In the genomic region with DNA sequence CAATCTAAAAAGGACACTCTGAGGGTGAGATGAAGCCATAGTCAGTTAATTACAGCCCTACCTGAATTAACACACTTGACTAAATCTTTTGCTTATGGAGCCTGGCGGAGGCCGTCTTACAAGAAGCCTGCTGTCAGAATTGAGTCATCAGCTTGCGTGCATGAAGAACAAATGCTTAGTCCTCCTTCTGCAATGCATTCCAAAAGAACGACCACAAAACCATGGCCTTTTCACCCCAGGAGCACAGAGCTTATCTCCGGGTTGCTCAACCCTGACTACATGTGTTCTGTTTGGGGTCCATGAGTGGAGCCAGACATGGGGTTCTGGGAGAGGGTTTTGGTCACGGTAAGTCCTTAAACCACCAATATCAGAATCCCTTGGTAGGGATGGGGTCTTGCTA, we compare ENCODE assay signal across 9 cellular contexts.
DNase-seq lines count a peak whose midpoint lies in the region; TF ChIP-seq lines count a peak whose summit lies in the region.
"Had no signal": no experiment of that assay in that cellular context is flagged by ENCODE, and none has a peak within 500 bp of the region (broad histone marks: within the 10 kb centered on the region; RNA-seq: fewer than 3 reads in every experiment).

No MANE protein-coding gene starts in this region.

- H3K4me1 ChIP-seq in fibroblast of lung (ENCODE audit: control insufficient read depth, extremely low read depth, insufficient read depth, low read length) = peaks cover 7% of the 10 kb centered on the region

- H2AFZ ChIP-seq in fibroblast of lung (ENCODE audit: low read length) = no peak overlapping the region

- peak overlapping the region; percentile 13 for H3K4me2 ChIP-seq in fibroblast of lung (ENCODE audit: extremely low read depth, insufficient read depth, low read length)

- POLR2A ChIA-PET in BJ (lab: Charles Lee) (interaction anchor here (0.6 kb wide), 1 partner anchor 17 kb away, joined by 4 read pairs; no protein-coding TSS in a partner anchor), GM10248 (lab: Yijun Ruan, JAX) (interaction anchor here (1.6 kb wide), 1 partner anchor 20 kb away, joined by 3 read pairs; no protein-coding TSS in a partner anchor)

- H3K27me3 ChIP-seq in BJ (ENCODE audit: control insufficient read depth, insufficient read depth, low read length) (no peaks in the 10 kb centered on the region), fibroblast of lung (ENCODE audit: control insufficient read depth, insufficient read depth, low read length) (no peaks in the 10 kb centered on the region)

- H3K36me3 ChIP-seq in BJ (ENCODE audit: control insufficient read depth, insufficient read depth, low read length) (no peaks in the 10 kb centered on the region), fibroblast of lung (ENCODE audit: control insufficient read depth, insufficient read depth, low read length) (no peaks in the 10 kb centered on the region)

- CTCF ChIA-PET in BJ (lab: Yijun Ruan, JAX) = interaction anchor here (0.9 to 1.8 kb wide), 2 partner anchors 16 to 17 kb away, joined by 3 to 9 read pairs; no protein-coding TSS in a partner anchor
- CTCF ChIA-PET in GM10248 (lab: Yijun Ruan, JAX) = interaction anchor here (1.1 to 2.5 kb wide), 4 partner anchors 9 to 18 kb away, joined by 3 to 11 read pairs (median 4); no protein-coding TSS in a partner anchor

- H3K9me3 ChIP-seq in fibroblast of lung (ENCODE audit: control insufficient read depth, insufficient read depth, low read depth, low read length) = no peaks in the 10 kb centered on the region

- DNase-seq in BJ (ENCODE audit: low read depth) (peak; percentile 84), H4 (ENCODE audit: low spot score) (peak; percentile 98), MV-4-11 (lab: John Stamatoyannopoulos, UW) (peak; percentile 98), fibroblast of lung (ENCODE audit: low read depth in 2 of 2) (peak; percentile 93 to 100), GM20000 (ENCODE audit: low spot score) (no peak), GM19240 (ENCODE audit: insufficient read length, low spot score) (no peak), GM10248 (ENCODE audit: extremely low spot score) (no peak)
- DNase-seq in activated CD4-positive, alpha-beta T cell treated with anti-CD3 and anti-CD28 coated beads for 48 hours = no peak
- DNase-seq: KBM-7 had no signal

- no peaks in the 10 kb centered on the region for H4K20me1 ChIP-seq in fibroblast of lung (ENCODE audit: control insufficient read depth, extremely low read depth, insufficient read depth, low read length)

- no peak overlapping the region for H3K9ac ChIP-seq in fibroblast of lung (ENCODE audit: insufficient read depth, low read length)

- no peak for TF ChIP-seq CTCF in BJ (IDR thresholded peaks at IDR 0.05; ENCODE audit: insufficient read depth, low read depth, low read length)
- TF ChIP-seq CTCF in fibroblast of lung (conservative IDR thresholded peaks at IDR 0.05 in 1 of 2, IDR thresholded peaks at IDR 0.05 in 1 of 2; ENCODE audit: low read depth in 1 of 2, low read length in 2 of 2) = no peak
- no peak for TF ChIP-seq CTCF in GM20000 (IDR thresholded peaks at IDR 0.05; ENCODE audit: extremely low read depth, missing control alignments)
- TF ChIP-seq CTCF in GM10248 (IDR thresholded peaks at IDR 0.05; ENCODE audit: control extremely low read depth, extremely low read depth, low read depth, missing control alignments) = no peak

- H3K4me3 ChIP-seq in BJ (ENCODE audit: low read depth, low read length) (no peak overlapping the region), fibroblast of lung (replicated peaks in 1 of 4; ENCODE audit: control extremely low read depth in 1 of 4, insufficient read depth in 1 of 4, low read depth in 3 of 4, low read length in 4 of 4) (no peak overlapping the region)

- peak overlapping the region; percentile 67 for H3K27ac ChIP-seq in fibroblast of lung (ENCODE audit: insufficient read depth, low read length)

- no peaks in the 10 kb centered on the region for H3K79me2 ChIP-seq in fibroblast of lung (ENCODE audit: control insufficient read depth, insufficient read depth, low read length)

Comparison
In these comparisons a context has a peak if more than half of its experiments do, and no peak if none do; other contexts are left out.
1. DNase-seq: peak in BJ (single experiment), H4 (single experiment), MV-4-11 (single experiment) and fibroblast of lung (2 of 2); none in GM20000 (single experiment), GM19240 (single experiment), activated CD4-positive, alpha-beta T cell treated with anti-CD3 and anti-CD28 coated beads for 48 hours (single experiment) and GM10248 (single experiment).